ENCODE assay signal across 3 cellular contexts in the genomic region with DNA sequence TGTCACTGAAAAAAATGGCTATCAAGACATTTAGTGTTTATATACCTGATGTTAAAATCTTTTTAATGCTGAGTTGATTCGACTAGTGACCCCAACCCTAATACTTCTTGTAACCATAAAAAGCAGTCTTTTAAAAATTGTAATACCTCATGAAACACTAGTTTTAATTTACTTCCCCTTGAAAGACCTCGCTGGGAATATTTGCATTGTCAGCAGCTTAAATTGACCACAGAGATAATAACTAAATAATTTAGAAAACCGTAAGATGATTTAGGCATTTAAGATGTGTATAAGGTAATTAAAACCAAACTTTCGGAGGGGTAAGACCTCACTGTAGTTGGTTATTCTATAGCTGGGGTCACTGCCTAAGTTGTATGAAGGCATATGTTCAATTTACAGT.
TF ChIP-seq lines count a peak whose summit lies in the region.

No MANE protein-coding gene starts in this region.

TF ChIP-seq in HepG2, 621 proteins besides CTCF, POLR2A, EP300 and RAD21:
- TF ChIP-seq, protein P1, sequence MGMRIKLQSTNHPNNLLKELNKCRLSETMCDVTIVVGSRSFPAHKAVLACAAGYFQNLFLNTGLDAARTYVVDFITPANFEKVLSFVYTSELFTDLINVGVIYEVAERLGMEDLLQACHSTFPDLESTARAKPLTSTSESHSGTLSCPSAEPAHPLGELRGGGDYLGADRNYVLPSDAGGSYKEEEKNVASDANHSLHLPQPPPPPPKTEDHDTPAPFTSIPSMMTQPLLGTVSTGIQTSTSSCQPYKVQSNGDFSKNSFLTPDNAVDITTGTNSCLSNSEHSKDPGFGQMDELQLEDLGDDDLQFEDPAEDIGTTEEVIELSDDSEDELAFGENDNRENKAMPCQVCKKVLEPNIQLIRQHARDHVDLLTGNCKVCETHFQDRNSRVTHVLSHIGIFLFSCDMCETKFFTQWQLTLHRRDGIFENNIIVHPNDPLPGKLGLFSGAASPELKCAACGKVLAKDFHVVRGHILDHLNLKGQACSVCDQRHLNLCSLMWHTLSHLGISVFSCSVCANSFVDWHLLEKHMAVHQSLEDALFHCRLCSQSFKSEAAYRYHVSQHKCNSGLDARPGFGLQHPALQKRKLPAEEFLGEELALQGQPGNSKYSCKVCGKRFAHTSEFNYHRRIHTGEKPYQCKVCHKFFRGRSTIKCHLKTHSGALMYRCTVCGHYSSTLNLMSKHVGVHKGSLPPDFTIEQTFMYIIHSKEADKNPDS (CRISPR knock-in tag; IDR thresholded peaks at IDR 0.05), result no peak
- peak; percentile 59 to 79; a peak in 3 of 4 replicates for TF ChIP-seq MAFK (conservative IDR thresholded peaks at IDR 0.05 in 1 of 2, IDR thresholded peaks at IDR 0.05 in 1 of 2; ENCODE audit: low read length in 2 of 2)
- TF ChIP-seq, protein P2, sequence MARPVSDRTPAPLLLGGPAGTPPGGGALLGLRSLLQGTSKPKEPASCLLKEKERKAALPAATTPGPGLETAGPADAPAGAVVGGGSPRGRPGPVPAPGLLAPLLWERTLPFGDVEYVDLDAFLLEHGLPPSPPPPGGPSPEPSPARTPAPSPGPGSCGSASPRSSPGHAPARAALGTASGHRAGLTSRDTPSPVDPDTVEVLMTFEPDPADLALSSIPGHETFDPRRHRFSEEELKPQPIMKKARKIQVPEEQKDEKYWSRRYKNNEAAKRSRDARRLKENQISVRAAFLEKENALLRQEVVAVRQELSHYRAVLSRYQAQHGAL (CRISPR knock-in tag; IDR thresholded peaks at IDR 0.05; ENCODE audit: not compliant biosample characterization), result no peak
- no peak for TF ChIP-seq ZNF225 (CRISPR knock-in tag; IDR thresholded peaks at IDR 0.05)
- TF ChIP-seq NFRKB (IDR thresholded peaks at IDR 0.05), result no peak
- peak; percentile 54; the same call in 1 of the 2 replicates for TF ChIP-seq MAFF (IDR thresholded peaks at IDR 0.05; ENCODE audit: low read depth, low read length)

TF ChIP-seq in A549, 52 proteins besides CTCF, POLR2A, EP300 and RAD21:
- TF ChIP-seq MAFK (IDR thresholded peaks at IDR 0.05; ENCODE audit: partially characterized antibody) (peak; percentile 36), NFE2L2 (conservative IDR thresholded peaks at IDR 0.05; ENCODE audit: low read length) (no peak)

TF ChIP-seq in IMR-90, 13 proteins besides CTCF, POLR2A, EP300 and RAD21:
- TF ChIP-seq MAFK (IDR thresholded peaks at IDR 0.05; ENCODE audit: low read depth, low read length) (peak; percentile 63), CEBPB (IDR thresholded peaks at IDR 0.05; ENCODE audit: low read depth, low read length) (no peak), SMC3 (IDR thresholded peaks at IDR 0.05; ENCODE audit: low read depth, low read length) (no peak)
- TF ChIP-seq, protein P3, sequence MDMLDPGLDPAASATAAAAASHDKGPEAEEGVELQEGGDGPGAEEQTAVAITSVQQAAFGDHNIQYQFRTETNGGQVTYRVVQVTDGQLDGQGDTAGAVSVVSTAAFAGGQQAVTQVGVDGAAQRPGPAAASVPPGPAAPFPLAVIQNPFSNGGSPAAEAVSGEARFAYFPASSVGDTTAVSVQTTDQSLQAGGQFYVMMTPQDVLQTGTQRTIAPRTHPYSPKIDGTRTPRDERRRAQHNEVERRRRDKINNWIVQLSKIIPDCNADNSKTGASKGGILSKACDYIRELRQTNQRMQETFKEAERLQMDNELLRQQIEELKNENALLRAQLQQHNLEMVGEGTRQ (IDR thresholded peaks at IDR 0.05; ENCODE audit: low read depth, low read length), result no peak
